In genomic region chr5:149388498-149389190, GRCh38 we compare ENCODE assay signal across 21 cellular contexts. TPM values are rescaled to one million over a fixed set of nuclear protein-coding genes. Genes with fewer than 3 reads are reported as not detected.
DNase-seq lines count a peak whose midpoint lies in the region; ATAC-seq and TF ChIP-seq lines count a peak whose summit lies in the region.
"Had no signal": no experiment of that assay in that cellular context is flagged by ENCODE, and none has a peak within 500 bp of the region (broad histone marks: within the 10 kb centered on the region; RNA-seq: fewer than 3 reads in every experiment).

No MANE protein-coding gene starts in this region.

- intact Hi-C loops in breast epithelium (cut with DNase I; ENCODE audit: low total_unique reads) (no loop called here), MCF 10A (cut with micrococcal nuclease) (no loop called here), esophagus squamous epithelium (cut with DNase I) (no loop called here), uterus (cut with DNase I; ENCODE audit: low total_unique reads) (no loop called here)

- H4K12ac ChIP-seq in trophoblast cell (ENCODE audit: low read depth, low read length) = no peak overlapping the region

- no peak overlapping the region for H3K18ac ChIP-seq in trophoblast cell (ENCODE audit: low read length)

- DNase-seq in breast epithelium (ENCODE audit: low spot score in 2 of 2) (no peak), MCF 10A (ENCODE audit: unreplicated experiment) (no peak), esophagus squamous epithelium (lab: John Stamatoyannopoulos, UW) (no peak), trophoblast cell (no peak), uterus (no peak), left lobe of liver (ENCODE audit: low spot score) (no peak)
- DNase-seq in activated CD8-positive, alpha-beta memory T cell treated with anti-CD3 and anti-CD28 coated beads for 24 hours = no peak
- DNase-seq: 8988T; activated CD4-positive, alpha-beta memory T cell treated with anti-CD3 and anti-CD28 coated beads, Interleukin-2, amount 10 ng/mL, durations not matched to agents 7 days and 5 days; activated naive CD8-positive, alpha-beta T cell treated with anti-CD3 and anti-CD28 coated beads, Interleukin-2, amount 50 U/mL, for 24 hours; CD8-positive, alpha-beta T cell; islet precursor cell; NCI-H187; NCI-H510A; SK-N-SH; stimulated activated CD4-positive, alpha-beta T cell treated with anti-CD3 and anti-CD28 coated beads, Interleukin-15, amount 100 ng/mL, for 24 hours had no signal

- no peak overlapping the region for H2BK5ac ChIP-seq in trophoblast cell (ENCODE audit: low read depth, low read length, poor library complexity)

- H3K14ac ChIP-seq in trophoblast cell (ENCODE audit: low read length) = no peak overlapping the region

- TF ChIP-seq POLR2A in breast epithelium (IDR thresholded peaks at IDR 0.05) (no peak), esophagus squamous epithelium (IDR thresholded peaks at IDR 0.05) (no peak), uterus (IDR thresholded peaks at IDR 0.05) (no peak)

- H3K27ac ChIP-seq in breast epithelium (peak overlapping the region; percentile 61 to 82), esophagus squamous epithelium (peak overlapping the region; percentile 58 to 91 (median 78)), trophoblast cell (ENCODE audit: low read depth, low read length) (peak overlapping the region; percentile 20), uterus (peak overlapping the region; percentile 93 to 95)

- no peaks in the 10 kb centered on the region for H3K79me2 ChIP-seq in trophoblast cell (ENCODE audit: control insufficient read depth, insufficient read depth, low read length, poor library complexity)

- H2BK12ac ChIP-seq in trophoblast cell (ENCODE audit: low read length) = no peak overlapping the region

- H3K36me3 ChIP-seq in breast epithelium = no peaks in the 10 kb centered on the region
- H3K36me3 ChIP-seq in esophagus squamous epithelium = no peaks in the 10 kb centered on the region
- no peaks in the 10 kb centered on the region for H3K36me3 ChIP-seq in trophoblast cell (ENCODE audit: control insufficient read depth in 1 of 2, insufficient read depth in 2 of 2, low read length in 2 of 2)
- H3K36me3 ChIP-seq in uterus = no peaks in the 10 kb centered on the region

- no peak overlapping the region for H3K23ac ChIP-seq in trophoblast cell (ENCODE audit: low read length)

- no peak overlapping the region for H3K4me3 Mint-ChIP-seq in MCF 10A (ENCODE audit: unreplicated experiment)
- H3K4me3 Mint-ChIP-seq: activated CD4-positive, alpha-beta memory T cell treated with anti-CD3 and anti-CD28 coated beads, Interleukin-2, amount 10 ng/mL, durations not matched to agents 7 days and 5 days; activated naive CD8-positive, alpha-beta T cell treated with anti-CD3 and anti-CD28 coated beads, Interleukin-2, amount 50 U/mL, for 24 hours; activated T-helper 1 cell treated with anti-CD3 and anti-CD28 coated beads, Interleukin-12 subunit alpha, Interleukin-12 subunit beta, Interleukin-2, Interleukin-4 antibody, amounts not matched to agents 30 ng/mL and 10 ng/mL and 1 ng/mL, durations not matched to agents 14 hours and 24 hours and 36 hours; CD8-positive, alpha-beta T cell; GM23338 had no signal

- H3K4me1 ChIP-seq in breast epithelium (no peaks in the 10 kb centered on the region), esophagus squamous epithelium (peaks cover 0 to 50% (median 11%) of the 10 kb centered on the region in 3 donors), trophoblast cell (ENCODE audit: control insufficient read depth in 1 of 2, insufficient read depth in 2 of 2, low read length in 2 of 2) (peaks cover 11 to 26% of the 10 kb centered on the region in 2 experiments), uterus (peaks cover 19 to 33% of the 10 kb centered on the region in 2 donors)

- H3K27me3 ChIP-seq in breast epithelium (no peaks in the 10 kb centered on the region), esophagus squamous epithelium (no peaks in the 10 kb centered on the region), trophoblast cell (ENCODE audit: insufficient read depth, low read length) (no peaks in the 10 kb centered on the region), uterus (no peaks in the 10 kb centered on the region)

- no peak overlapping the region for H3K4ac ChIP-seq in trophoblast cell (ENCODE audit: low read depth, low read length)

- H4K91ac ChIP-seq in trophoblast cell (ENCODE audit: low read depth, low read length) = no peak overlapping the region

- H3K4me3 ChIP-seq in breast epithelium = no peak overlapping the region
- no peak overlapping the region for H3K4me3 ChIP-seq in esophagus squamous epithelium
- H3K4me3 ChIP-seq in trophoblast cell (ENCODE audit: low read depth, low read length) = no peak overlapping the region
- H3K4me3 ChIP-seq in uterus = no peak overlapping the region
- H3K4me3 ChIP-seq: GM23338 had no signal

- no peak for ATAC-seq in GM19452 (IDR thresholded peaks at IDR 0.05; ENCODE audit: unreplicated experiment)
- no peak for ATAC-seq in left lobe of liver
- ATAC-seq: activated naive CD8-positive, alpha-beta T cell treated with anti-CD3 and anti-CD28 coated beads, Interleukin-2, amount 50 U/mL, for 24 hours; CD8-positive, alpha-beta T cell; GM23338 had no signal

- H3K27me3 Mint-ChIP-seq in MCF 10A (ENCODE audit: insufficient read depth, unreplicated experiment) = no peaks in the 10 kb centered on the region
- H3K27me3 Mint-ChIP-seq: activated naive CD8-positive, alpha-beta T cell treated with anti-CD3 and anti-CD28 coated beads, Interleukin-2, amount 50 U/mL, for 24 hours had no signal

- 64 to 68% methylated on average over 7 of the region's 7 CpGs for WGBS in esophagus squamous epithelium, 2 donors
- no CpG with 5 or more reads among the region's 7 CpGs for WGBS in trophoblast cell (ENCODE audit: extremely low coverage, insufficient coverage, insufficient read length)

- no peak overlapping the region for H2BK120ac ChIP-seq in trophoblast cell (ENCODE audit: insufficient read depth, low read length, poor library complexity)

- no peak overlapping the region for H4K8ac ChIP-seq in trophoblast cell (ENCODE audit: low read depth, low read length)

- H3K36me3 Mint-ChIP-seq in MCF 10A (ENCODE audit: insufficient read depth, unreplicated experiment) = no peaks in the 10 kb centered on the region
- H3K36me3 Mint-ChIP-seq: CD8-positive, alpha-beta T cell had no signal

- H2AFZ ChIP-seq in trophoblast cell (ENCODE audit: insufficient read depth, low read length, poor library complexity) = no peak overlapping the region
- H2AFZ ChIP-seq: GM23338 had no signal

- no peak overlapping the region for H2AK5ac ChIP-seq in trophoblast cell (ENCODE audit: low read length)

- no peak overlapping the region for H3K9ac ChIP-seq in trophoblast cell (ENCODE audit: low read length)
- H3K9ac ChIP-seq: SK-N-SH had no signal

- TF ChIP-seq CTCF in breast epithelium (IDR thresholded peaks at IDR 0.05) = no peak
- no peak for TF ChIP-seq CTCF in MCF 10A (IDR thresholded peaks at IDR 0.05; ENCODE audit: unreplicated experiment)
- no peak for TF ChIP-seq CTCF in esophagus squamous epithelium (IDR thresholded peaks at IDR 0.05)
- TF ChIP-seq CTCF in uterus (IDR thresholded peaks at IDR 0.05) = no peak

- H3K4me2 ChIP-seq in trophoblast cell (ENCODE audit: low read length) = no peak overlapping the region
- H3K4me2 ChIP-seq: GM23338, SK-N-SH had no signal

- peaks cover 7% of the 10 kb centered on the region for H3K79me1 ChIP-seq in trophoblast cell (ENCODE audit: low read length)

- POLR2A ChIA-PET in MCF 10A (lab: Yijun Ruan, JAX) = no interaction called here

- H3K9me3 Mint-ChIP-seq in MCF 10A (ENCODE audit: unreplicated experiment) = no peaks in the 10 kb centered on the region
- H3K9me3 Mint-ChIP-seq: activated CD4-positive, alpha-beta memory T cell treated with anti-CD3 and anti-CD28 coated beads, Interleukin-2, amount 10 ng/mL, durations not matched to agents 7 days and 5 days; activated naive CD8-positive, alpha-beta T cell treated with anti-CD3 and anti-CD28 coated beads, Interleukin-2, amount 50 U/mL, for 24 hours; activated T-helper 1 cell treated with anti-CD3 and anti-CD28 coated beads, Interleukin-12 subunit alpha, Interleukin-12 subunit beta, Interleukin-2, Interleukin-4 antibody, amounts not matched to agents 30 ng/mL and 10 ng/mL and 1 ng/mL, durations not matched to agents 14 hours and 24 hours and 36 hours; CD8-positive, alpha-beta T cell; GM23338 had no signal

- H3K27ac Mint-ChIP-seq in MCF 10A (ENCODE audit: low read depth, unreplicated experiment) = no peak overlapping the region
- H3K27ac Mint-ChIP-seq: activated CD4-positive, alpha-beta memory T cell treated with anti-CD3 and anti-CD28 coated beads, Interleukin-2, amount 10 ng/mL, durations not matched to agents 7 days and 5 days; activated naive CD8-positive, alpha-beta T cell treated with anti-CD3 and anti-CD28 coated beads, Interleukin-2, amount 50 U/mL, for 24 hours; activated T-helper 1 cell treated with anti-CD3 and anti-CD28 coated beads, Interleukin-12 subunit alpha, Interleukin-12 subunit beta, Interleukin-2, Interleukin-4 antibody, amounts not matched to agents 30 ng/mL and 10 ng/mL and 1 ng/mL, durations not matched to agents 14 hours and 24 hours and 36 hours; CD8-positive, alpha-beta T cell; GM23338 had no signal

- H3K9me3 ChIP-seq in breast epithelium (no peaks in the 10 kb centered on the region), esophagus squamous epithelium (no peaks in the 10 kb centered on the region), trophoblast cell (ENCODE audit: insufficient read depth, low read depth, low read length) (peaks cover 3% of the 10 kb centered on the region), uterus (no peaks in the 10 kb centered on the region)
- H3K9me3 ChIP-seq: SK-N-SH had no signal

- BruUV-seq in MCF 10A (replicated peaks; lab: Mats Ljungman, UMichigan) = no TSS peak

- CTCF ChIA-PET in MCF 10A (lab: Yijun Ruan, JAX) = interaction anchor here (0.6 to 27.0 kb wide), 8 partner anchors 11 to 412 kb away, joined by 3 to 662 read pairs (median 11); no protein-coding TSS in a partner anchor

- H3K4me1 Mint-ChIP-seq in MCF 10A (ENCODE audit: insufficient read depth, unreplicated experiment) = no peaks in the 10 kb centered on the region
- H3K4me1 Mint-ChIP-seq: activated naive CD8-positive, alpha-beta T cell treated with anti-CD3 and anti-CD28 coated beads, Interleukin-2, amount 50 U/mL, for 24 hours; GM23338 had no signal

RNA-seq across cellular contexts. Expression of gene IL17B, which starts 9.6 kb away (rescaled TPM):
- total RNA-seq in breast epithelium (1 to 10 TPM in 2 of 3 donors, under 1 TPM in 1; 0.64 to 5.6 (median 5.4) TPM), MCF 10A (2022) (not detected in 2 replicates), esophagus squamous epithelium (1 to 10 TPM in 3 of 4 donors, not detected in 1; 2.0 to 2.5 (median 2.1) TPM), uterus (1 to 10 TPM in 2 of 4 donors, not detected in 2; 1.6 to 2.3 TPM), left lobe of liver (not detected)
- 0.25 and 0.26 TPM in 2 replicates for polyA plus RNA-seq in trophoblast cell (2013)
- total RNA-seq: activated CD4-positive, alpha-beta memory T cell treated with anti-CD3 and anti-CD28 coated beads, Interleukin-2, amount 10 ng/mL, durations not matched to agents 7 days and 5 days; activated T-helper 1 cell treated with anti-CD3 and anti-CD28 coated beads, Interleukin-12 subunit alpha, Interleukin-12 subunit beta, Interleukin-2, Interleukin-4 antibody, amounts not matched to agents 30 ng/mL and 10 ng/mL and 1 ng/mL, durations not matched to agents 14 hours and 24 hours and 36 hours; CD8-positive, alpha-beta T cell; GM23338; M059J; mononuclear cell had no signal
- polyA plus RNA-seq: GM23338 had no signal

RNA-seq across cellular contexts. Expression of gene PCYOX1L, which starts 30.8 kb away (rescaled TPM):
- total RNA-seq in breast epithelium (1 to 10 TPM; 3.2 to 6.6 (median 5.2) TPM), MCF 10A (2022) (7.7 and 8.0 TPM in 2 replicates), esophagus squamous epithelium (1 to 10 TPM; 2.1 to 4.6 (median 3.1) TPM), uterus (1 to 10 TPM in 3 of 4 donors, under 1 TPM in 1; 0.59 to 8.6 (median 5.9) TPM), left lobe of liver (0.93 TPM)
- 2.2 and 2.4 TPM in 2 replicates for polyA plus RNA-seq in trophoblast cell (2013)

RNA-seq across cellular contexts. Expression of gene GRPEL2, which starts 43.3 kb away (rescaled TPM):
- total RNA-seq in breast epithelium (10 to 100 TPM; 14.4 to 17.1 (median 16.5) TPM), MCF 10A (2022) (69.5 and 86.6 TPM in 2 replicates), esophagus squamous epithelium (10 to 100 TPM; 23.1 to 43.3 (median 27.1) TPM), uterus (10 to 100 TPM; 13.5 to 27.0 (median 22.6) TPM), left lobe of liver (5.1 TPM)
- 10.1 and 11.1 TPM in 2 replicates for polyA plus RNA-seq in trophoblast cell (2013)

Comparison
In these comparisons a context has a peak if more than half of its experiments do, and no peak if none do; other contexts are left out.
1. H3K27ac ChIP-seq: peak in every context shown above with its lines; median percentile 94 in uterus; 78 in esophagus squamous epithelium; 72 in breast epithelium; 20 in trophoblast cell.